9 cellular contexts compared by ENCODE assay signal in the genomic region with DNA sequence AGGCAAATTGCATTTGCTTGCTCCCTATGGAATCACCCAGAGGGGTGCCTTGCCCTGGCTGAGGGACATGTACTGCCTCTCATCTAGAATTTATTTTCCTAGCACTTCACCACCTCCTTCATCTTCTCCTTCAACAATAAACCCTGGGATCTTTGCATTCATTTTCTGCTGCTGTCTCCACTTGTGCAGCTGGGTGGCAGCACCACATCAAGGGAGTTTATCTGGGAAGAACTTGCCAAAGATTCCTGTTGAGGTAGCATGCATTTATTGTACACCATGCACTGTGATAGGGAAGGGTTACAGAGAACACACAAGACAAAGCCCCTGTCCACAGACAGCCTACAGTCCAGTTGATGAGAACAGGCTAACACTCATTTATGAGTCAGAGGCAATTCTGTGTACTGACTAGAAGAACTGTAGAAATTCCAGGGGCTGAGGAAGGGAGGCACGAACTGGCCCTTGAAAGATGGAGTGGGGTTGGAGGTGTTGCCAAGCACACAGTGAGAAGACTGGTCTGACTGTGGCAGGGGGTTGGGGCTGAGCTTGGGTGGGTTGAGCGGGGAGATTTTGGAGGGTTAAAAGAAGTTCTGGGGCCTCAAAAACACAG. TPM values are rescaled to one million over a fixed set of nuclear protein-coding genes. Genes with fewer than 3 reads are reported as not detected.
DNase-seq lines count a peak whose midpoint lies in the region; ATAC-seq, FAIRE-seq and TF ChIP-seq lines count a peak whose summit lies in the region.
"Had no signal": no experiment of that assay in that cellular context is flagged by ENCODE, and none has a peak within 500 bp of the region (broad histone marks: within the 10 kb centered on the region; RNA-seq: fewer than 3 reads in every experiment).

No MANE protein-coding gene starts in this region.

- no peaks in the 10 kb centered on the region for H3K4me1 ChIP-seq in ascending aorta
- no peaks in the 10 kb centered on the region for H3K4me1 ChIP-seq in kidney (ENCODE audit: control insufficient read depth in 1 of 2, insufficient read depth in 1 of 2, low read depth in 1 of 2, low read length in 2 of 2)
- H3K4me1 ChIP-seq in vagina: peaks cover 5% of the 10 kb centered on the region

- FAIRE-seq in kidney (lab: Jason Lieb, UNC): no peak

- ATAC-seq in GM18511 (IDR thresholded peaks at IDR 0.05; ENCODE audit: unreplicated experiment) (no peak), GM19395 (IDR thresholded peaks at IDR 0.05; ENCODE audit: unreplicated experiment) (no peak)

- no peak for TF ChIP-seq POLR2A in vagina (IDR thresholded peaks at IDR 0.05)

- H3K27ac ChIP-seq in ascending aorta: no peak overlapping the region
- H3K27ac ChIP-seq in kidney (ENCODE audit: low read depth in 2 of 2, low read length in 2 of 2): no peak overlapping the region
- no peak overlapping the region for H3K27ac ChIP-seq in vagina

- TF ChIP-seq CTCF in LNCaP clone FGC (IDR thresholded peaks at IDR 0.05; ENCODE audit: control insufficient read depth, extremely low read depth, insufficient read depth): peak; percentile 80
- peak in 2 of 3 experiments; percentile 36 to 43 for TF ChIP-seq CTCF in ascending aorta (IDR thresholded peaks at IDR 0.05)
- TF ChIP-seq CTCF in kidney (IDR thresholded peaks at IDR 0.05; ENCODE audit: borderline replicate concordance, extremely low read depth, insufficient read depth): peak; percentile 75
- peak in 2 of 3 experiments; percentile 20 to 24 for TF ChIP-seq CTCF in vagina (IDR thresholded peaks at IDR 0.05)

- H3K27me3 ChIP-seq in ascending aorta (no peaks in the 10 kb centered on the region), vagina (no peaks in the 10 kb centered on the region)

- no peak overlapping the region for H3K9ac ChIP-seq in kidney (ENCODE audit: low read length in 2 of 2)

- no peaks in the 10 kb centered on the region for H3K9me3 ChIP-seq in ascending aorta
- no peaks in the 10 kb centered on the region for H3K9me3 ChIP-seq in kidney (ENCODE audit: control insufficient read depth in 1 of 2, low read length in 2 of 2)
- H3K9me3 ChIP-seq in vagina: no peaks in the 10 kb centered on the region

- peaks cover 41 to 67% of the 10 kb centered on the region in 2 donors for H3K36me3 ChIP-seq in ascending aorta
- H3K36me3 ChIP-seq in kidney (ENCODE audit: control insufficient read depth in 1 of 2, insufficient read depth in 2 of 2, low read length in 2 of 2): peaks cover 0 to 5% of the 10 kb centered on the region in 2 donors
- H3K36me3 ChIP-seq in vagina: peaks cover 0 to 38% of the 10 kb centered on the region in 2 donors

- H3K4me3 ChIP-seq in LNCaP clone FGC (ENCODE audit: low read depth, low read length) (no peak overlapping the region), ascending aorta (no peak overlapping the region), kidney (ENCODE audit: low read length in 2 of 2) (no peak overlapping the region), vagina (no peak overlapping the region)

- DNase-seq in EL (peak; percentile 38), LNCaP clone FGC (ENCODE audit: low read depth) (no peak), ascending aorta (ENCODE audit: low spot score in 2 of 2) (no peak), kidney (no peak), vagina (ENCODE audit: extremely low spot score in 2 of 2) (no peak), NCI-H1694 (lab: John Stamatoyannopoulos, UW) (no peak)

- intact Hi-C loops in ascending aorta (cut with DNase I): no loop called here
- intact Hi-C loops in kidney (cut with DNase I): no loop called here
- intact Hi-C loops in vagina (cut with DNase I): no loop called here

RNA-seq across cellular contexts. Expression of gene C20orf173, which starts 17.5 kb away (rescaled TPM):
- total RNA-seq in ascending aorta (not detected), kidney (not detected), vagina (not detected)
- polyA plus RNA-seq in kidney (ENCODE audit: insufficient read depth, low read depth, low replicate concordance): not detected
- total RNA-seq: T-helper 2 cell treated with Interferon-gamma antibody and Interleukin-4, amounts not matched to agents 100 ng/mL and 5 ng/mL, for 36 hours had no signal

RNA-seq across cellular contexts. Expression of gene ERGIC3, which starts 30.0 kb away (rescaled TPM):
- total RNA-seq in ascending aorta (67.7 TPM), kidney (230 TPM), vagina (113 TPM)
- polyA plus RNA-seq in kidney (ENCODE audit: insufficient read depth, low read depth, low replicate concordance): 371 TPM

RNA-seq across cellular contexts. Expression of gene CEP250, which starts 56.5 kb away (rescaled TPM):
- total RNA-seq in ascending aorta: 17.0 TPM
- 25.2 TPM for total RNA-seq in kidney
- 4.9 TPM for polyA plus RNA-seq in kidney (ENCODE audit: insufficient read depth, low read depth, low replicate concordance)
- total RNA-seq in vagina: 10.1 TPM

Comparison
In these comparisons a context has a peak if more than half of its experiments do, and no peak if none do; other contexts are left out.
1. CTCF ChIP-seq: peak in every context shown above with its lines; median percentile 80 in LNCaP clone FGC; 75 in kidney; 40 in ascending aorta; 22 in vagina.